In genomic region chr14:55333785-55334485, GRCh38 we compare ENCODE assay signal across 9 cellular contexts.
DNase-seq lines count a peak whose midpoint lies in the region; ATAC-seq and TF ChIP-seq lines count a peak whose summit lies in the region.
"Had no signal": no experiment of that assay in that cellular context is flagged by ENCODE, and none has a peak within 500 bp of the region (broad histone marks: within the 10 kb centered on the region; RNA-seq: fewer than 3 reads in every experiment).

No MANE protein-coding gene starts in this region.

- no peaks in the 10 kb centered on the region for H3K9me3 Mint-ChIP-seq in activated T-cell treated with anti-CD3 and anti-CD28 coated beads, Interleukin-2, amount 50 U/mL, for 4 hours

- H3K4me1 ChIP-seq in thyroid gland (peaks cover 37 to 74% of the 10 kb centered on the region in 2 donors), esophagus muscularis mucosa (peaks cover 13 to 52% (median 40%) of the 10 kb centered on the region in 4 donors)

- intact Hi-C loops in thyroid gland (cut with DNase I) (no loop called here), esophagus muscularis mucosa (cut with DNase I) (no loop called here)

- no peak for TF ChIP-seq EP300 in esophagus muscularis mucosa (IDR thresholded peaks at IDR 0.05)

- H3K36me3 ChIP-seq in thyroid gland (no peaks in the 10 kb centered on the region), esophagus muscularis mucosa (no peaks in the 10 kb centered on the region)

- H3K27me3 ChIP-seq in thyroid gland = no peaks in the 10 kb centered on the region
- H3K27me3 ChIP-seq in esophagus muscularis mucosa = no peaks in the 10 kb centered on the region
- H3K27me3 ChIP-seq: BLaER1 treated with 17β-estradiol and CSF1 and Interleukin-3, amounts not matched to agents 10 nM and 100 nM had no signal

- H3K27me3 Mint-ChIP-seq in activated T-cell treated with anti-CD3 and anti-CD28 coated beads, Interleukin-2, amount 50 U/mL, for 4 hours (ENCODE audit: low read depth) = no peaks in the 10 kb centered on the region

- peaks cover 2% of the 10 kb centered on the region for H3K36me3 Mint-ChIP-seq in activated T-cell treated with anti-CD3 and anti-CD28 coated beads, Interleukin-2, amount 50 U/mL, for 4 hours (ENCODE audit: insufficient read depth)

- no peak for TF ChIP-seq POLR2A in thyroid gland (IDR thresholded peaks at IDR 0.05)
- TF ChIP-seq POLR2A in esophagus muscularis mucosa (IDR thresholded peaks at IDR 0.05; ENCODE audit: low read depth) = no peak

- ATAC-seq in activated T-cell treated with anti-CD3 and anti-CD28 coated beads, Interleukin-2, amount 50 U/mL, for 4 hours = peak; percentile 12 to 18

- WGBS in thyroid gland, 2 donors = 83 to 86% methylated on average over 4 of the region's 4 CpGs
- WGBS in esophagus muscularis mucosa = 78% methylated on average over 4 of the region's 4 CpGs

- no peak for DNase-seq in activated T-cell treated with anti-CD3 and anti-CD28 coated beads, Interleukin-2, amount 50 U/mL, for 4 hours
- DNase-seq in activated T-cell treated with anti-CD3 and anti-CD28 coated beads for 4 hours (no peak), LoVo (ENCODE audit: low spot score) (peak; percentile 39), epithelial cell of prostate (ENCODE audit: low read depth, low spot score) (no peak), thyroid gland (no peak), NK-92 (lab: John Stamatoyannopoulos, UW; ENCODE audit: unreplicated experiment) (no peak), esophagus muscularis mucosa (ENCODE audit: extremely low spot score) (no peak), DMS79 treated with DMSO at 0.1 percent for 48 hours (lab: John Stamatoyannopoulos, UW) (no peak)

- H3K9me3 ChIP-seq in thyroid gland (no peaks in the 10 kb centered on the region), esophagus muscularis mucosa (no peaks in the 10 kb centered on the region)
- H3K9me3 ChIP-seq: BLaER1 treated with 17β-estradiol and CSF1 and Interleukin-3, amounts not matched to agents 10 nM and 100 nM had no signal

- peak overlapping the region; percentile 83 for H3K4me3 Mint-ChIP-seq in activated T-cell treated with anti-CD3 and anti-CD28 coated beads, Interleukin-2, amount 50 U/mL, for 4 hours

- TF ChIP-seq CTCF in thyroid gland (IDR thresholded peaks at IDR 0.05) (no peak), esophagus muscularis mucosa (IDR thresholded peaks at IDR 0.05) (no peak)

- H3K27ac ChIP-seq in epithelial cell of prostate (peak overlapping the region; percentile 12), thyroid gland (peak overlapping the region; percentile 33 to 64 (median 53)), esophagus muscularis mucosa (replicated peaks in 1 of 4) (no peak overlapping the region)
- H3K27ac ChIP-seq: BLaER1 treated with 17β-estradiol and CSF1 and Interleukin-3, amounts not matched to agents 10 nM and 100 nM had no signal

- H3K4me1 Mint-ChIP-seq in activated T-cell treated with anti-CD3 and anti-CD28 coated beads, Interleukin-2, amount 50 U/mL, for 4 hours (ENCODE audit: low read depth) = peaks cover 82% of the 10 kb centered on the region

- H3K4me3 ChIP-seq in thyroid gland (replicated peaks in 1 of 3) (no peak overlapping the region), esophagus muscularis mucosa (no peak overlapping the region)
- H3K4me3 ChIP-seq: BLaER1 treated with 17β-estradiol and CSF1 and Interleukin-3, amounts not matched to agents 10 nM and 100 nM had no signal

Comparison
In these comparisons a context has a peak if more than half of its experiments do, and no peak if none do; other contexts are left out.
1. H3K27ac ChIP-seq: peak in epithelial cell of prostate (single experiment) and thyroid gland (3 of 3); none in esophagus muscularis mucosa (0 of 4).